1 cellular context compared by ENCODE assay signal in genomic region chr7:77989981-77990566, GRCh38.
TF ChIP-seq lines count a peak whose summit lies in the region.

No MANE protein-coding gene starts in this region.

TF ChIP-seq in K562, 482 proteins besides CTCF, POLR2A, EP300 and RAD21 (continued from another document and continues in another):
- TF ChIP-seq ZNF518B (CRISPR knock-in tag; IDR thresholded peaks at IDR 0.05) (no peak), TCF15 (CRISPR knock-in tag; IDR thresholded peaks at IDR 0.05) (no peak), RBM22 (IDR thresholded peaks at IDR 0.05; ENCODE audit: low read depth, low read length, poor library complexity, severe bottlenecking) (no peak), ZEB2 (IDR thresholded peaks at IDR 0.05) (0 out of 2 replicates have a peak, but pooled peaks have one; percentile 35), SIX5 (IDR thresholded peaks at IDR 0.05; ENCODE audit: borderline replicate concordance in 1 of 2, insufficient read depth in 1 of 2, low read depth in 1 of 2, low read length in 2 of 2) (no peak), SP2 (IDR thresholded peaks at IDR 0.05; ENCODE audit: extremely low read depth, low read depth, low read length, poor library complexity, severe bottlenecking) (no peak), SMARCC2 (IDR thresholded peaks at IDR 0.05; ENCODE audit: low read depth) (no peak), YY1 (IDR thresholded peaks at IDR 0.05; ENCODE audit: borderline replicate concordance in 1 of 3, control insufficient read depth in 1 of 3, extremely low read depth in 1 of 3, insufficient read depth in 3 of 3, insufficient read length in 1 of 3, insufficient replicate concordance in 2 of 3, low read depth in 1 of 3, low read length in 2 of 3) (peak; percentile 17 to 80 (median 62)), MEF2A (IDR thresholded peaks at IDR 0.05; ENCODE audit: control insufficient read depth, low read depth, low read length) (no peak), MTF1 (CRISPR knock-in tag; IDR thresholded peaks at IDR 0.05; ENCODE audit: borderline replicate concordance) (no peak), CBFA2T3 (IDR thresholded peaks at IDR 0.05) (peak; percentile 49), HMGXB4 (CRISPR knock-in tag; IDR thresholded peaks at IDR 0.05) (no peak), NCOA6 (IDR thresholded peaks at IDR 0.05) (0 out of 2 replicates have a peak, but pooled peaks have one; percentile 7), MITF (IDR thresholded peaks at IDR 0.05) (no peak), MAZ (CRISPR knock-in tag; conservative IDR thresholded peaks at IDR 0.05 in 1 of 2, IDR thresholded peaks at IDR 0.05 in 1 of 2) (peak in 1 of 2 experiments; percentile 32; a peak in 1 of 4 replicates), MAFG (tag; conservative IDR thresholded peaks at IDR 0.05) (peak; percentile 98), SUPT5H (IDR thresholded peaks at IDR 0.05) (no peak), SMAD1 (IDR thresholded peaks at IDR 0.05; ENCODE audit: low read depth, low read length, partially characterized antibody) (peak; percentile 34), MYC (IDR thresholded peaks at IDR 0.05; ENCODE audit: low read depth, low read length) (no peak; the same call in 1 of the 2 replicates), MYC (CRISPR knock-in tag; IDR thresholded peaks at IDR 0.05; ENCODE audit: borderline replicate concordance, low read depth) (no peak), NFRKB (IDR thresholded peaks at IDR 0.05; ENCODE audit: low read depth) (peak; percentile 86)
- TF ChIP-seq, protein P1, sequence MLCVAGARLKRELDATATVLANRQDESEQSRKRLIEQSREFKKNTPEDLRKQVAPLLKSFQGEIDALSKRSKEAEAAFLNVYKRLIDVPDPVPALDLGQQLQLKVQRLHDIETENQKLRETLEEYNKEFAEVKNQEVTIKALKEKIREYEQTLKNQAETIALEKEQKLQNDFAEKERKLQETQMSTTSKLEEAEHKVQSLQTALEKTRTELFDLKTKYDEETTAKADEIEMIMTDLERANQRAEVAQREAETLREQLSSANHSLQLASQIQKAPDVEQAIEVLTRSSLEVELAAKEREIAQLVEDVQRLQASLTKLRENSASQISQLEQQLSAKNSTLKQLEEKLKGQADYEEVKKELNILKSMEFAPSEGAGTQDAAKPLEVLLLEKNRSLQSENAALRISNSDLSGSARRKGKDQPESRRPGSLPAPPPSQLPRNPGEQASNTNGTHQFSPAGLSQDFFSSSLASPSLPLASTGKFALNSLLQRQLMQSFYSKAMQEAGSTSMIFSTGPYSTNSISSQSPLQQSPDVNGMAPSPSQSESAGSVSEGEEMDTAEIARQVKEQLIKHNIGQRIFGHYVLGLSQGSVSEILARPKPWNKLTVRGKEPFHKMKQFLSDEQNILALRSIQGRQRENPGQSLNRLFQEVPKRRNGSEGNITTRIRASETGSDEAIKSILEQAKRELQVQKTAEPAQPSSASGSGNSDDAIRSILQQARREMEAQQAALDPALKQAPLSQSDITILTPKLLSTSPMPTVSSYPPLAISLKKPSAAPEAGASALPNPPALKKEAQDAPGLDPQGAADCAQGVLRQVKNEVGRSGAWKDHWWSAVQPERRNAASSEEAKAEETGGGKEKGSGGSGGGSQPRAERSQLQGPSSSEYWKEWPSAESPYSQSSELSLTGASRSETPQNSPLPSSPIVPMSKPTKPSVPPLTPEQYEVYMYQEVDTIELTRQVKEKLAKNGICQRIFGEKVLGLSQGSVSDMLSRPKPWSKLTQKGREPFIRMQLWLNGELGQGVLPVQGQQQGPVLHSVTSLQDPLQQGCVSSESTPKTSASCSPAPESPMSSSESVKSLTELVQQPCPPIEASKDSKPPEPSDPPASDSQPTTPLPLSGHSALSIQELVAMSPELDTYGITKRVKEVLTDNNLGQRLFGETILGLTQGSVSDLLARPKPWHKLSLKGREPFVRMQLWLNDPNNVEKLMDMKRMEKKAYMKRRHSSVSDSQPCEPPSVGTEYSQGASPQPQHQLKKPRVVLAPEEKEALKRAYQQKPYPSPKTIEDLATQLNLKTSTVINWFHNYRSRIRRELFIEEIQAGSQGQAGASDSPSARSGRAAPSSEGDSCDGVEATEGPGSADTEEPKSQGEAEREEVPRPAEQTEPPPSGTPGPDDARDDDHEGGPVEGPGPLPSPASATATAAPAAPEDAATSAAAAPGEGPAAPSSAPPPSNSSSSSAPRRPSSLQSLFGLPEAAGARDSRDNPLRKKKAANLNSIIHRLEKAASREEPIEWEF (CRISPR knock-in tag; IDR thresholded peaks at IDR 0.05) = peak; percentile 76; the same call in 1 of the 2 replicates
- TF ChIP-seq, protein P2, sequence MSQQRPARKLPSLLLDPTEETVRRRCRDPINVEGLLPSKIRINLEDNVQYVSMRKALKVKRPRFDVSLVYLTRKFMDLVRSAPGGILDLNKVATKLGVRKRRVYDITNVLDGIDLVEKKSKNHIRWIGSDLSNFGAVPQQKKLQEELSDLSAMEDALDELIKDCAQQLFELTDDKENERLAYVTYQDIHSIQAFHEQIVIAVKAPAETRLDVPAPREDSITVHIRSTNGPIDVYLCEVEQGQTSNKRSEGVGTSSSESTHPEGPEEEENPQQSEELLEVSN (IDR thresholded peaks at IDR 0.05; ENCODE audit: borderline replicate concordance in 1 of 2, extremely low read depth in 1 of 2, insufficient read depth in 1 of 2, insufficient read length in 1 of 2, low read depth in 1 of 2, low read length in 1 of 2, poor library complexity in 1 of 2, severe bottlenecking in 1 of 2) = no peak
- TF ChIP-seq, protein P3, sequence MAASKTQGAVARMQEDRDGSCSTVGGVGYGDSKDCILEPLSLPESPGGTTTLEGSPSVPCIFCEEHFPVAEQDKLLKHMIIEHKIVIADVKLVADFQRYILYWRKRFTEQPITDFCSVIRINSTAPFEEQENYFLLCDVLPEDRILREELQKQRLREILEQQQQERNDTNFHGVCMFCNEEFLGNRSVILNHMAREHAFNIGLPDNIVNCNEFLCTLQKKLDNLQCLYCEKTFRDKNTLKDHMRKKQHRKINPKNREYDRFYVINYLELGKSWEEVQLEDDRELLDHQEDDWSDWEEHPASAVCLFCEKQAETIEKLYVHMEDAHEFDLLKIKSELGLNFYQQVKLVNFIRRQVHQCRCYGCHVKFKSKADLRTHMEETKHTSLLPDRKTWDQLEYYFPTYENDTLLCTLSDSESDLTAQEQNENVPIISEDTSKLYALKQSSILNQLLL (CRISPR knock-in tag; IDR thresholded peaks at IDR 0.05; ENCODE audit: borderline replicate concordance) = no peak
- TF ChIP-seq, protein P4, sequence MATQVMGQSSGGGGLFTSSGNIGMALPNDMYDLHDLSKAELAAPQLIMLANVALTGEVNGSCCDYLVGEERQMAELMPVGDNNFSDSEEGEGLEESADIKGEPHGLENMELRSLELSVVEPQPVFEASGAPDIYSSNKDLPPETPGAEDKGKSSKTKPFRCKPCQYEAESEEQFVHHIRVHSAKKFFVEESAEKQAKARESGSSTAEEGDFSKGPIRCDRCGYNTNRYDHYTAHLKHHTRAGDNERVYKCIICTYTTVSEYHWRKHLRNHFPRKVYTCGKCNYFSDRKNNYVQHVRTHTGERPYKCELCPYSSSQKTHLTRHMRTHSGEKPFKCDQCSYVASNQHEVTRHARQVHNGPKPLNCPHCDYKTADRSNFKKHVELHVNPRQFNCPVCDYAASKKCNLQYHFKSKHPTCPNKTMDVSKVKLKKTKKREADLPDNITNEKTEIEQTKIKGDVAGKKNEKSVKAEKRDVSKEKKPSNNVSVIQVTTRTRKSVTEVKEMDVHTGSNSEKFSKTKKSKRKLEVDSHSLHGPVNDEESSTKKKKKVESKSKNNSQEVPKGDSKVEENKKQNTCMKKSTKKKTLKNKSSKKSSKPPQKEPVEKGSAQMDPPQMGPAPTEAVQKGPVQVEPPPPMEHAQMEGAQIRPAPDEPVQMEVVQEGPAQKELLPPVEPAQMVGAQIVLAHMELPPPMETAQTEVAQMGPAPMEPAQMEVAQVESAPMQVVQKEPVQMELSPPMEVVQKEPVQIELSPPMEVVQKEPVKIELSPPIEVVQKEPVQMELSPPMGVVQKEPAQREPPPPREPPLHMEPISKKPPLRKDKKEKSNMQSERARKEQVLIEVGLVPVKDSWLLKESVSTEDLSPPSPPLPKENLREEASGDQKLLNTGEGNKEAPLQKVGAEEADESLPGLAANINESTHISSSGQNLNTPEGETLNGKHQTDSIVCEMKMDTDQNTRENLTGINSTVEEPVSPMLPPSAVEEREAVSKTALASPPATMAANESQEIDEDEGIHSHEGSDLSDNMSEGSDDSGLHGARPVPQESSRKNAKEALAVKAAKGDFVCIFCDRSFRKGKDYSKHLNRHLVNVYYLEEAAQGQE (CRISPR knock-in tag; IDR thresholded peaks at IDR 0.05; ENCODE audit: low read depth) = no peak
- TF ChIP-seq, protein P5, sequence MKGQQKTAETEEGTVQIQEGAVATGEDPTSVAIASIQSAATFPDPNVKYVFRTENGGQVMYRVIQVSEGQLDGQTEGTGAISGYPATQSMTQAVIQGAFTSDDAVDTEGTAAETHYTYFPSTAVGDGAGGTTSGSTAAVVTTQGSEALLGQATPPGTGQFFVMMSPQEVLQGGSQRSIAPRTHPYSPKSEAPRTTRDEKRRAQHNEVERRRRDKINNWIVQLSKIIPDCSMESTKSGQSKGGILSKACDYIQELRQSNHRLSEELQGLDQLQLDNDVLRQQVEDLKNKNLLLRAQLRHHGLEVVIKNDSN (CRISPR knock-in tag; IDR thresholded peaks at IDR 0.05) = no peak
- TF ChIP-seq, protein P6, sequence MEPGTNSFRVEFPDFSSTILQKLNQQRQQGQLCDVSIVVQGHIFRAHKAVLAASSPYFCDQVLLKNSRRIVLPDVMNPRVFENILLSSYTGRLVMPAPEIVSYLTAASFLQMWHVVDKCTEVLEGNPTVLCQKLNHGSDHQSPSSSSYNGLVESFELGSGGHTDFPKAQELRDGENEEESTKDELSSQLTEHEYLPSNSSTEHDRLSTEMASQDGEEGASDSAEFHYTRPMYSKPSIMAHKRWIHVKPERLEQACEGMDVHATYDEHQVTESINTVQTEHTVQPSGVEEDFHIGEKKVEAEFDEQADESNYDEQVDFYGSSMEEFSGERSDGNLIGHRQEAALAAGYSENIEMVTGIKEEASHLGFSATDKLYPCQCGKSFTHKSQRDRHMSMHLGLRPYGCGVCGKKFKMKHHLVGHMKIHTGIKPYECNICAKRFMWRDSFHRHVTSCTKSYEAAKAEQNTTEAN (CRISPR knock-in tag; IDR thresholded peaks at IDR 0.05) = no peak
